In genomic region chr12:132179431-132180362, GRCh38 we compare ENCODE assay signal across 18 cellular contexts. TPM values are rescaled to one million over a fixed set of nuclear protein-coding genes. Genes with fewer than 3 reads are reported as not detected.
DNase-seq lines count a peak whose midpoint lies in the region; ATAC-seq, FAIRE-seq and TF ChIP-seq lines count a peak whose summit lies in the region.
"Had no signal": no experiment of that assay in that cellular context is flagged by ENCODE, and none has a peak within 500 bp of the region (broad histone marks: within the 10 kb centered on the region; RNA-seq: fewer than 3 reads in every experiment).

No MANE protein-coding gene starts in this region.

- peaks cover 7% of the 10 kb centered on the region for H3K9me3 Mint-ChIP-seq in activated CD4-positive, alpha-beta memory T cell treated with anti-CD3 and anti-CD28 coated beads for 36 hours

- H3K9me3 ChIP-seq in A673 (ENCODE audit: low read depth, low read length, poor library complexity, severe bottlenecking): no peaks in the 10 kb centered on the region
- no peaks in the 10 kb centered on the region for H3K9me3 ChIP-seq in BLaER1
- no peaks in the 10 kb centered on the region for H3K9me3 ChIP-seq in Loucy (ENCODE audit: insufficient read depth, low read depth, low read length)
- H3K9me3 ChIP-seq in kidney (ENCODE audit: control insufficient read depth in 1 of 2, low read length in 2 of 2): no peaks in the 10 kb centered on the region
- H3K9me3 ChIP-seq: right atrium auricular region, tibial nerve had no signal

- H3K9me2 ChIP-seq in Loucy (replicated peaks; ENCODE audit: low read depth, low read length): no peaks in the 10 kb centered on the region

- no peak overlapping the region for H3K27ac Mint-ChIP-seq in activated CD4-positive, alpha-beta memory T cell treated with anti-CD3 and anti-CD28 coated beads for 36 hours
- H3K27ac Mint-ChIP-seq: H9 had no signal

- H3K4me1 ChIP-seq in A673 (ENCODE audit: insufficient read depth, low read length, poor library complexity, severe bottlenecking): peaks cover 28% of the 10 kb centered on the region
- peaks cover 97% of the 10 kb centered on the region for H3K4me1 ChIP-seq in BLaER1
- peaks cover 17% of the 10 kb centered on the region for H3K4me1 ChIP-seq in Loucy (ENCODE audit: insufficient read depth, low read length, poor library complexity, severe bottlenecking)
- H3K4me1 ChIP-seq in kidney (ENCODE audit: control insufficient read depth in 1 of 2, insufficient read depth in 1 of 2, low read depth in 1 of 2, low read length in 2 of 2): peaks cover 0 to 2% of the 10 kb centered on the region in 2 donors
- H3K4me1 ChIP-seq: right atrium auricular region, tibial nerve had no signal

- no peak overlapping the region for H3K4me3 Mint-ChIP-seq in activated CD4-positive, alpha-beta memory T cell treated with anti-CD3 and anti-CD28 coated beads for 36 hours
- H3K4me3 Mint-ChIP-seq: H9 had no signal

- H4K20me1 ChIP-seq in BLaER1 (no peaks in the 10 kb centered on the region), Loucy (ENCODE audit: insufficient read depth, low read length, poor library complexity, severe bottlenecking) (no peaks in the 10 kb centered on the region)

- peaks cover 17% of the 10 kb centered on the region for H3K4me1 Mint-ChIP-seq in activated CD4-positive, alpha-beta memory T cell treated with anti-CD3 and anti-CD28 coated beads for 36 hours (ENCODE audit: low read depth)

- no peak for FAIRE-seq in kidney (lab: Jason Lieb, UNC)
- FAIRE-seq: D721Med, keratinocyte had no signal

- POLR2A ChIA-PET in A673 (lab: Charles Lee; ENCODE audit: low non-redundant PET): no interaction called here
- POLR2A ChIA-PET in activated CD4-positive, alpha-beta memory T cell treated with anti-CD3 and anti-CD28 coated beads for 36 hours (lab: Charles Lee): interaction anchor here (1.9 kb wide), 1 partner anchor 10 kb away, joined by 5 read pairs; no protein-coding TSS in a partner anchor

- BruUV-seq in A673 (replicated peaks; lab: Mats Ljungman, UMichigan): no TSS peak

- H3K4me2 ChIP-seq in BLaER1 (peak overlapping the region; percentile 98), Loucy (ENCODE audit: low read depth, low read length, poor library complexity, severe bottlenecking) (peak overlapping the region; percentile 79)
- H3K4me2 ChIP-seq: KMS-11 had no signal

- no peaks in the 10 kb centered on the region for H3F3A ChIP-seq in Loucy (ENCODE audit: low read depth)

- H3K4me3 ChIP-seq in A673 (ENCODE audit: low read depth, low read length, poor library complexity, severe bottlenecking) (peak overlapping the region; percentile 29), BLaER1 (peak overlapping the region; percentile 60), Loucy (ENCODE audit: low read length, poor library complexity, severe bottlenecking) (peak overlapping the region; percentile 62), kidney (ENCODE audit: low read length in 2 of 2) (no peak overlapping the region)
- H3K4me3 ChIP-seq: right atrium auricular region, stomach, tibial nerve had no signal

- H3K27ac ChIP-seq in A673 (ENCODE audit: low read depth, low read length, poor library complexity, severe bottlenecking) (no peak overlapping the region), BLaER1 (peak overlapping the region; percentile 68), kidney (ENCODE audit: low read depth in 2 of 2, low read length in 2 of 2) (no peak overlapping the region)
- H3K27ac ChIP-seq: KMS-11, right atrium auricular region, stomach, tibial nerve had no signal

- DNase-seq in A673 (ENCODE audit: low spot score) (no peak), kidney (peak; percentile 55), NCI-H187 (lab: John Stamatoyannopoulos, UW) (no peak), NCI-H748 (lab: John Stamatoyannopoulos, UW; ENCODE audit: unreplicated experiment) (no peak)
- DNase-seq in activated CD4-positive, alpha-beta memory T cell treated with anti-CD3 and anti-CD28 coated beads for 36 hours: no peak
- DNase-seq: EL, H9, mammary epithelial cell, NCI-H1694 treated with DMSO at 0.1 percent for 48 hours, stomach had no signal

- intact Hi-C loops in A673 (cut with micrococcal nuclease; ENCODE audit: unreplicated experiment) (no loop called here), kidney (cut with DNase I) (no loop called here)
- intact Hi-C loops in activated CD4-positive, alpha-beta memory T cell treated with anti-CD3 and anti-CD28 coated beads for 36 hours (cut with micrococcal nuclease): no loop called here

- no peaks in the 10 kb centered on the region for H3K36me3 Mint-ChIP-seq in activated CD4-positive, alpha-beta memory T cell treated with anti-CD3 and anti-CD28 coated beads for 36 hours

- H2AFZ ChIP-seq in Loucy (ENCODE audit: low read length): no peak overlapping the region

- H3K36me3 ChIP-seq in A673 (ENCODE audit: insufficient read depth, low read length, poor library complexity, severe bottlenecking) (no peaks in the 10 kb centered on the region), BLaER1 (no peaks in the 10 kb centered on the region), Loucy (ENCODE audit: insufficient read depth, low read length) (no peaks in the 10 kb centered on the region), kidney (ENCODE audit: control insufficient read depth in 1 of 2, insufficient read depth in 2 of 2, low read length in 2 of 2) (no peaks in the 10 kb centered on the region)
- H3K36me3 ChIP-seq: right atrium auricular region, stomach, tibial nerve had no signal

- CTCF ChIA-PET in A673 (lab: Charles Lee): interaction anchor here (0.6 to 0.9 kb wide), 2 partner anchors 14 to 28 kb away, joined by 3 read pairs; no protein-coding TSS in a partner anchor
- CTCF ChIA-PET in activated CD4-positive, alpha-beta memory T cell treated with anti-CD3 and anti-CD28 coated beads for 36 hours (lab: Charles Lee): interaction anchor here (0.5 to 1.5 kb wide), 4 partner anchors 9 to 39 kb away, joined by 3 to 7 read pairs (median 4); no protein-coding TSS in a partner anchor

- TF ChIP-seq CTCF in A673 (conservative IDR thresholded peaks at IDR 0.05; ENCODE audit: low read depth, low read length) (no peak), Loucy (conservative IDR thresholded peaks at IDR 0.05; ENCODE audit: low read length) (no peak), kidney (IDR thresholded peaks at IDR 0.05; ENCODE audit: borderline replicate concordance, extremely low read depth, insufficient read depth) (no peak)

- no peak for ATAC-seq in GM21737 (IDR thresholded peaks at IDR 0.05; ENCODE audit: unreplicated experiment)

- no peaks in the 10 kb centered on the region for H3K27me3 ChIP-seq in A673 (replicated peaks; ENCODE audit: insufficient read depth, low read depth, low read length, poor library complexity)
- no peaks in the 10 kb centered on the region for H3K27me3 ChIP-seq in BLaER1
- H3K27me3 ChIP-seq in Loucy (ENCODE audit: insufficient read depth, low read length, poor library complexity, severe bottlenecking): no peaks in the 10 kb centered on the region
- H3K27me3 ChIP-seq: right atrium auricular region had no signal

- no peaks in the 10 kb centered on the region for H3K79me2 ChIP-seq in Loucy (ENCODE audit: insufficient read depth, low read length)

- H3K9ac ChIP-seq in BLaER1 (peak overlapping the region; percentile 63), Loucy (ENCODE audit: low read depth, low read length, poor library complexity, severe bottlenecking) (no peak overlapping the region), kidney (ENCODE audit: low read length in 2 of 2) (no peak overlapping the region)
- H3K9ac ChIP-seq: KMS-11 had no signal

- H3K27me3 Mint-ChIP-seq in activated CD4-positive, alpha-beta memory T cell treated with anti-CD3 and anti-CD28 coated beads for 36 hours: peaks cover 1% of the 10 kb centered on the region

RNA-seq across cellular contexts. Expression of gene NOC4L, which starts 35.4 kb away (rescaled TPM):
- 43.0 and 46.9 TPM in 2 replicates for total RNA-seq in A673 (2021)
- total RNA-seq in kidney: 20.0 TPM
- polyA plus RNA-seq in kidney (ENCODE audit: insufficient read depth, low read depth, low replicate concordance): 22.3 TPM
- total RNA-seq in activated CD4-positive, alpha-beta memory T cell treated with anti-CD3 and anti-CD28 coated beads for 36 hours: 10 to 100 TPM; 29.8 to 30.5 TPM

RNA-seq across cellular contexts. Expression of gene DDX51, which starts 35.6 kb away (rescaled TPM):
- total RNA-seq in A673 (2021) (35.4 and 38.9 TPM in 2 replicates), kidney (19.6 TPM)
- 10.3 TPM for polyA plus RNA-seq in kidney (ENCODE audit: insufficient read depth, low read depth, low replicate concordance)
- total RNA-seq in activated CD4-positive, alpha-beta memory T cell treated with anti-CD3 and anti-CD28 coated beads for 36 hours: 10 to 100 TPM; 18.3 to 21.3 TPM

Comparison
In these comparisons a context has a peak if more than half of its experiments do, and no peak if none do; other contexts are left out.
1. H3K4me3 ChIP-seq: peak in A673 (single experiment), BLaER1 (single experiment) and Loucy (single experiment); none in kidney (0 of 2).